Comparison of ENCODE assay signal across 8 cellular contexts in the genomic region with DNA sequence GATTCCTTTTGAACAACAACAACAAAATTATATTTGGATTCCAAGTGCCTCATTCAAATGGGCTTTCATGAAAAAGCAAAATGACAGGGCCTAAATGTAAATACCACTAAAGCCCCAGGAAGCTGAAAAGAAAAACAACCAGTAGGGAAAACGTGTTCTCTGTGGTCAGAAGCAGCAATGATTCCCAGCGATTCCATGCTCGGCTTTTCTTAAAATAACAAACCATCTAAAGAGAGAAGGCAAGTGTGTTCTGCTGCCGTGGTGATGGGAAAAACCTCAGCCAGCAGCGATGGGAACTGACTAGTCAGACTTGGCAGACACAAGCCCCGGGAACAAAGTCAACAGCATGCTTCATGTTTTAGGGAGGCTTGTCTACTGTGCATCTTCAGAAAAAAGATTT.
DNase-seq lines count a peak whose midpoint lies in the region; ATAC-seq and TF ChIP-seq lines count a peak whose summit lies in the region.

No MANE protein-coding gene starts in this region.

- H3K9me3 ChIP-seq in psoas muscle, result no peaks in the 10 kb centered on the region

- 9 to 16% (median 12%) methylated on average over 6 of the region's 6 CpGs for WGBS in psoas muscle, 3 donors

- H3K4me3 ChIP-seq in psoas muscle, result peak overlapping the region; percentile 12

- intact Hi-C loops in cardiac septum (cut with DNase I), result no loop called here
- intact Hi-C loops in psoas muscle (cut with DNase I), result no loop called here

- ATAC-seq in psoas muscle, result peak; percentile 80 to 96 (median 88)
- ATAC-seq in HG03159 (IDR thresholded peaks at IDR 0.05; ENCODE audit: unreplicated experiment), result no peak
- ATAC-seq in HG03342 (IDR thresholded peaks at IDR 0.05; ENCODE audit: unreplicated experiment), result no peak

- H3K4me1 ChIP-seq in psoas muscle, result peaks cover 26% of the 10 kb centered on the region

- peak overlapping the region; percentile 80 for H3K27ac ChIP-seq in angular gyrus (ENCODE audit: low read depth, low read length)
- H3K27ac ChIP-seq in psoas muscle, result peak overlapping the region; percentile 83

- DNase-seq in Daoy (ENCODE audit: low read depth) (peak; percentile 97), cardiac septum (ENCODE audit: low spot score) (peak; percentile 86), psoas muscle (peak; percentile 56 to 77), RPMI8226 (no peak)
- DNase-seq in stimulated activated CD4-positive, alpha-beta T cell treated with anti-CD3 and anti-CD28 coated beads, Interleukin-4, amount 100 ng/mL, for 1 hour, result no peak

- no peaks in the 10 kb centered on the region for H3K36me3 ChIP-seq in psoas muscle (ENCODE audit: insufficient read depth in 1 of 2, low read depth in 1 of 2)

- TF ChIP-seq CTCF in psoas muscle (IDR thresholded peaks at IDR 0.05), result no peak

- no peaks in the 10 kb centered on the region for H3K27me3 ChIP-seq in psoas muscle (ENCODE audit: insufficient read depth in 3 of 3, low read length in 2 of 3)

Comparison
In these comparisons a context has a peak if more than half of its experiments do, and no peak if none do; other contexts are left out.
1. DNase-seq: peak in Daoy (single experiment), cardiac septum (single experiment) and psoas muscle (2 of 2); none in RPMI8226 (single experiment) and stimulated activated CD4-positive, alpha-beta T cell treated with anti-CD3 and anti-CD28 coated beads, Interleukin-4, amount 100 ng/mL, for 1 hour (single experiment).
2. ATAC-seq: peak in psoas muscle (4 of 4); none in HG03159 (single experiment) and HG03342 (single experiment).